Comparison of ENCODE assay signal across 12 cellular contexts in genomic region chr22:49948958-49949913, GRCh38. TPM values are rescaled to one million over a fixed set of nuclear protein-coding genes. Genes with fewer than 3 reads are reported as not detected.
A peak's percentile ranks its signal among the peaks of the same experiment; 100 is the strongest.
DNase-seq lines count a peak whose midpoint lies in the region; ATAC-seq and TF ChIP-seq lines count a peak whose summit lies in the region.
"Had no signal": no experiment of that assay in that cellular context is flagged by ENCODE, and none has a peak within 500 bp of the region (broad histone marks: within the 10 kb centered on the region; RNA-seq: fewer than 3 reads in every experiment).

No MANE protein-coding gene starts in this region.

- H4K5ac ChIP-seq in IMR-90 (ENCODE audit: low read depth, low read length), result no peak overlapping the region

- CTCF ChIA-PET in IMR-90 (lab: Yijun Ruan, JAX), result no interaction called here

- peaks cover 23% of the 10 kb centered on the region for H3K9me1 ChIP-seq in IMR-90 (ENCODE audit: insufficient read depth, low read length)

- no peak overlapping the region for H2BK20ac ChIP-seq in IMR-90 (ENCODE audit: low read depth, low read length)

- in situ Hi-C loops in IMR-90 (cut with MboI; ENCODE audit: low sequenced_read_pairs), result no loop called here

- H3K27me3 ChIP-seq in IMR-90 (ENCODE audit: control insufficient read depth, insufficient read depth, low read length) (no peaks in the 10 kb centered on the region), breast epithelium (no peaks in the 10 kb centered on the region), lower lobe of right lung (ENCODE audit: low read depth) (no peaks in the 10 kb centered on the region), tibial nerve (no peaks in the 10 kb centered on the region)

- H3K4me1 ChIP-seq in IMR-90 (ENCODE audit: control insufficient read depth, insufficient read depth, low read length), result peaks cover 36% of the 10 kb centered on the region
- H3K4me1 ChIP-seq in breast epithelium, result peaks cover 17 to 59% of the 10 kb centered on the region in 2 donors
- H3K4me1 ChIP-seq in lower lobe of right lung, result peaks cover 47% of the 10 kb centered on the region
- peaks cover 0 to 65% (median 28%) of the 10 kb centered on the region in 4 donors for H3K4me1 ChIP-seq in tibial nerve

- ATAC-seq in IMR-90 (ENCODE audit: low read depth) (no peak), lower lobe of right lung (peak; percentile 74 to 77), GM21717 (IDR thresholded peaks at IDR 0.05; ENCODE audit: unreplicated experiment) (no peak), GM18909 (IDR thresholded peaks at IDR 0.05; ENCODE audit: poor library complexity, unreplicated experiment) (no peak)
- ATAC-seq: activated CD8-positive, alpha-beta memory T cell treated with anti-CD3 and anti-CD28 coated beads, Interleukin-2, amount 10 ng/mL, durations not matched to agents 7 days and 5 days had no signal

- peak overlapping the region; percentile 21 for H2AFZ ChIP-seq in IMR-90 (replicated peaks; ENCODE audit: low read length, poor library complexity)

- H2AK9ac ChIP-seq in IMR-90 (replicated peaks; ENCODE audit: low read depth, low read length, poor library complexity), result peak overlapping the region; percentile 28

- H3K9me3 ChIP-seq in IMR-90 (ENCODE audit: control insufficient read depth, insufficient read depth, low read length) (no peaks in the 10 kb centered on the region), breast epithelium (no peaks in the 10 kb centered on the region), lower lobe of right lung (no peaks in the 10 kb centered on the region), tibial nerve (no peaks in the 10 kb centered on the region)

- H3K23ac ChIP-seq in IMR-90 (ENCODE audit: low read depth, low read length), result no peak overlapping the region

- TF ChIP-seq POLR2A in IMR-90 (IDR thresholded peaks at IDR 0.05; ENCODE audit: low read depth, low read length) (no peak), breast epithelium (IDR thresholded peaks at IDR 0.05) (peak; percentile 27), tibial nerve (IDR thresholded peaks at IDR 0.05) (no peak)

- BruUV-seq in IMR-90 (replicated peaks; lab: Mats Ljungman, UMichigan), result no TSS peak

- H3K36me3 ChIP-seq in IMR-90 (ENCODE audit: control insufficient read depth, insufficient read depth, low read length) (no peaks in the 10 kb centered on the region), breast epithelium (no peaks in the 10 kb centered on the region), lower lobe of right lung (no peaks in the 10 kb centered on the region), tibial nerve (no peaks in the 10 kb centered on the region)

- dilution Hi-C loops in IMR-90 (cut with HindIII; ENCODE audit: low sequenced_read_pairs, unreplicated experiment), result no loop called here

- H3K27ac ChIP-seq in IMR-90 (ENCODE audit: insufficient read depth, low read length), result no peak overlapping the region
- H3K27ac ChIP-seq in breast epithelium, result peak overlapping the region; percentile 99
- H3K27ac ChIP-seq in lower lobe of right lung, result peak overlapping the region; percentile 94
- peak overlapping the region; percentile 66 to 95 (median 86) for H3K27ac ChIP-seq in tibial nerve

- TF ChIP-seq CTCF in IMR-90 (conservative IDR thresholded peaks at IDR 0.05; ENCODE audit: low read depth, low read length), result no peak
- TF ChIP-seq CTCF in breast epithelium (IDR thresholded peaks at IDR 0.05), result no peak
- no peak for TF ChIP-seq CTCF in lower lobe of right lung (IDR thresholded peaks at IDR 0.05)
- TF ChIP-seq CTCF in tibial nerve (IDR thresholded peaks at IDR 0.05), result peak in 1 of 5 experiments; percentile 16

- H4K91ac ChIP-seq in IMR-90 (ENCODE audit: insufficient read depth, low read depth, low read length), result no peak overlapping the region

- no peak overlapping the region for H2BK5ac ChIP-seq in IMR-90 (ENCODE audit: low read depth, low read length, poor library complexity, severe bottlenecking)

- H3K9ac ChIP-seq in IMR-90 (ENCODE audit: low read depth, low read length), result no peak overlapping the region

- H2AK5ac ChIP-seq in IMR-90 (ENCODE audit: low read depth, low read length), result peak overlapping the region; percentile 44; the same call in 1 of the 2 replicates

- intact Hi-C loops in IMR-90 (cut with micrococcal nuclease) (no loop called here), breast epithelium (cut with DNase I; ENCODE audit: low total_unique reads) (no loop called here), lower lobe of right lung (cut with DNase I) (no loop called here)

- 0 out of 4 replicates have a peak, but pooled peaks cover 0 to 4% of the 10 kb centered on the region in 2 experiments for H3K79me1 ChIP-seq in IMR-90 (ENCODE audit: low read depth in 1 of 2, low read length in 2 of 2)

- H4K20me1 ChIP-seq in IMR-90 (ENCODE audit: insufficient read depth, low read length), result no peaks in the 10 kb centered on the region

- WGBS in IMR-90 (ENCODE audit: extremely low coverage in 2 of 2, insufficient read length in 1 of 2), 2 experiments, result 91% methylated on average over 15 of the region's 42 CpGs; no CpG with 5 or more reads in 1 of the 2 experiments
- WGBS in tibial nerve, 2 donors, result 68 to 71% methylated on average over 25 to 33 of the region's 42 CpGs

- no peak overlapping the region for H4K8ac ChIP-seq in IMR-90 (ENCODE audit: low read depth in 2 of 2, low read length in 2 of 2)

- H2BK15ac ChIP-seq in IMR-90 (ENCODE audit: low read depth, low read length), result no peak overlapping the region

- DNase-seq in IMR-90 (no peak), breast epithelium (ENCODE audit: low spot score in 2 of 2) (peak; percentile 88 to 91), lower lobe of right lung (peak; percentile 94), tibial nerve (ENCODE audit: low spot score in 2 of 2) (no peak), OCI-M1 (lab: John Stamatoyannopoulos, UW) (no peak)
- DNase-seq: activated CD8-positive, alpha-beta memory T cell treated with anti-CD3 and anti-CD28 coated beads, Interleukin-2, amount 10 ng/mL, durations not matched to agents 7 days and 5 days; DMS79 treated with DMSO at 0.1 percent for 48 hours; HFFc6; islet precursor cell; NCI-H2107 had no signal

- no peak overlapping the region for H2BK120ac ChIP-seq in IMR-90 (ENCODE audit: low read depth, low read length)

- H3K4me2 ChIP-seq in IMR-90 (ENCODE audit: low read depth, low read length), result no peak overlapping the region

- no peak overlapping the region for H3K56ac ChIP-seq in IMR-90 (ENCODE audit: extremely low read depth, insufficient read depth, low read length)

- H3K4me3 ChIP-seq in IMR-90 (ENCODE audit: insufficient read depth, low read depth, low read length), result no peak overlapping the region
- peak overlapping the region in 2 of 3 donors; percentile 51 to 66 for H3K4me3 ChIP-seq in breast epithelium
- H3K4me3 ChIP-seq in lower lobe of right lung, result peak overlapping the region; percentile 53
- peak overlapping the region in 1 of 4 donors; percentile 18 for H3K4me3 ChIP-seq in tibial nerve

- H3K18ac ChIP-seq in IMR-90 (ENCODE audit: low read depth, low read length), result no peak overlapping the region

- H3K4ac ChIP-seq in IMR-90 (ENCODE audit: low read depth, low read length), result no peak overlapping the region

- no peak overlapping the region for H3K14ac ChIP-seq in IMR-90 (replicated peaks; ENCODE audit: low read depth, low read length)

- TF ChIP-seq RAD21 in IMR-90 (IDR thresholded peaks at IDR 0.05; ENCODE audit: low read length), result no peak

- TF ChIP-seq EP300 in tibial nerve (IDR thresholded peaks at IDR 0.05), result peak; percentile 32 to 86

- POLR2A ChIA-PET in IMR-90 (lab: Charles Lee; ENCODE audit: unreplicated experiment), result no interaction called here

TF ChIP-seq in IMR-90, 13 proteins besides CTCF, POLR2A, EP300 and RAD21 (continues in another document):
- TF ChIP-seq MAZ (IDR thresholded peaks at IDR 0.05; ENCODE audit: borderline replicate concordance, low read depth, low read length) (no peak), RCOR1 (IDR thresholded peaks at IDR 0.05; ENCODE audit: insufficient replicate concordance, low read length) (no peak), NFE2L2 (IDR thresholded peaks at IDR 0.05; ENCODE audit: low read depth, low read length) (no peak), CHD1 (IDR thresholded peaks at IDR 0.05; ENCODE audit: low read depth, low read length) (no peak), ELK1 (IDR thresholded peaks at IDR 0.05; ENCODE audit: borderline replicate concordance, low read depth, low read length) (no peak), FOS (IDR thresholded peaks at IDR 0.05; ENCODE audit: low read depth, low read length) (no peak), BHLHE40 (IDR thresholded peaks at IDR 0.05; ENCODE audit: low read depth, low read length) (no peak), SMC3 (IDR thresholded peaks at IDR 0.05; ENCODE audit: low read depth, low read length) (no peak), MAFK (IDR thresholded peaks at IDR 0.05; ENCODE audit: low read depth, low read length) (no peak)

RNA-seq across cellular contexts. Expression of gene PIM3, which starts 11.3 kb away (rescaled TPM):
- 8.6 and 10.3 TPM in 2 replicates for total RNA-seq in IMR-90 (2012; rRNA removed)
- polyA plus RNA-seq in IMR-90 (2012; rRNA removed), result 24.7 and 28.6 TPM in 2 replicates
- 31.4 and 45.1 TPM in 2 replicates for polyA plus RNA-seq in IMR-90 (2012; cell fraction: cytosol; rRNA removed)
- polyA plus RNA-seq in IMR-90 (2012; cell fraction: nucleus; rRNA removed; ENCODE audit: low replicate concordance), result 37.2 and 85.2 TPM in 2 replicates
- 10 to 100 TPM; 63.0 to 92.1 (median 87.1) TPM for total RNA-seq in breast epithelium
- total RNA-seq in lower lobe of right lung, result 94.7 TPM
- 100 to 1,000 TPM in 3 of 4 donors, 10 to 100 TPM in 1; 98.3 to 138 (median 119) TPM for total RNA-seq in tibial nerve

RNA-seq across cellular contexts. Expression of gene CRELD2, which starts 30.8 kb away (rescaled TPM):
- 36.1 and 36.2 TPM in 2 replicates for total RNA-seq in IMR-90 (2012; rRNA removed)
- polyA plus RNA-seq in IMR-90 (2012; rRNA removed), result 70.7 and 82.0 TPM in 2 replicates
- 110 and 153 TPM in 2 replicates for polyA plus RNA-seq in IMR-90 (2012; cell fraction: cytosol; rRNA removed)
- 79.2 and 119 TPM in 2 replicates for polyA plus RNA-seq in IMR-90 (2012; cell fraction: nucleus; rRNA removed; ENCODE audit: low replicate concordance)
- total RNA-seq in breast epithelium, result 10 to 100 TPM; 20.6 to 59.3 (median 39.5) TPM
- 42.7 TPM for total RNA-seq in lower lobe of right lung
- 10 to 100 TPM; 44.8 to 80.4 (median 65.1) TPM for total RNA-seq in tibial nerve

RNA-seq across cellular contexts. Expression of gene ALG12, which starts 31.0 kb away (rescaled TPM):
- total RNA-seq in IMR-90 (2012; rRNA removed) (5.6 and 7.2 TPM in 2 replicates), breast epithelium (10 to 100 TPM; 16.6 to 22.4 (median 19.7) TPM), lower lobe of right lung (25.9 TPM), tibial nerve (10 to 100 TPM in 3 of 4 donors, 1 to 10 TPM in 1; 9.0 to 17.4 (median 14.5) TPM)
- polyA plus RNA-seq in IMR-90 (2012; rRNA removed), result 10.9 and 11.2 TPM in 2 replicates
- 18.8 and 22.7 TPM in 2 replicates for polyA plus RNA-seq in IMR-90 (2012; cell fraction: cytosol; rRNA removed)
- 13.5 and 24.8 TPM in 2 replicates for polyA plus RNA-seq in IMR-90 (2012; cell fraction: nucleus; rRNA removed; ENCODE audit: low replicate concordance)

Comparison
In these comparisons a context has a peak if more than half of its experiments do, and no peak if none do; other contexts are left out.
1. ATAC-seq: peak in lower lobe of right lung (2 of 2); none in IMR-90 (single experiment), GM21717 (single experiment) and GM18909 (single experiment).
2. DNase-seq: peak in breast epithelium (2 of 2) and lower lobe of right lung (single experiment); none in IMR-90 (single experiment), tibial nerve (0 of 2) and OCI-M1 (single experiment).